ENCODE assay signal across 18 cellular contexts in genomic region chr18:74683573-74683972, GRCh38.
"Had no signal": no experiment of that assay in that cellular context is flagged by ENCODE, and none has a peak within 500 bp of the region (broad histone marks: within the 10 kb centered on the region; RNA-seq: fewer than 3 reads in every experiment).

No MANE protein-coding gene starts in this region.

- H3K27me3 ChIP-seq: cardiac muscle cell, heart left ventricle, transverse colon had no signal

- H3K4me3 Mint-ChIP-seq: activated B cell treated with CpG ODN at 0.5 μM for 24 hours; activated naive CD4-positive, alpha-beta T cell treated with anti-CD3 and anti-CD28 coated beads for 36 hours; memory B cell; T-helper 1 cell treated with Interleukin-12 subunit alpha and Interleukin-12 subunit beta and Interleukin-4 antibody, amounts not matched to agents 30 μg/mL and 1 μg/mL, for 36 hours had no signal

- H3K36me3 ChIP-seq: cardiac muscle cell, transverse colon had no signal

- H3K79me2 ChIP-seq: parathyroid adenoma had no signal

- H3K9me3 ChIP-seq: transverse colon had no signal

- H3K4me1 ChIP-seq: heart left ventricle, parathyroid adenoma had no signal

- H3K27ac Mint-ChIP-seq: activated B cell treated with CpG ODN at 0.5 μM for 24 hours; activated naive CD4-positive, alpha-beta T cell treated with anti-CD3 and anti-CD28 coated beads for 36 hours; memory B cell; T-helper 1 cell treated with Interleukin-12 subunit alpha and Interleukin-12 subunit beta and Interleukin-4 antibody, amounts not matched to agents 30 μg/mL and 1 μg/mL, for 36 hours had no signal

- DNase-seq: activated B cell treated with CpG ODN at 0.5 μM for 24 hours; activated CD4-positive, alpha-beta T cell treated with anti-CD3 and anti-CD28 coated beads for 4 hours; activated CD4-positive, alpha-beta T cell treated with anti-CD3 and anti-CD28 coated beads, Interleukin-2, amount 50 U/mL, for 48 hours; activated CD8-positive, alpha-beta memory T cell treated with anti-CD3 and anti-CD28 coated beads, Interleukin-2, amount 50 U/mL, for 48 hours; activated naive CD4-positive, alpha-beta T cell treated with anti-CD3 and anti-CD28 coated beads for 36 hours; activated T-cell treated with anti-CD3 and anti-CD28 coated beads, Interleukin-2, amount 50 U/mL, for 48 hours; effector CD4-positive, alpha-beta T cell; heart left ventricle; left colon; nucleus accumbens; right cardiac atrium; stimulated activated CD4-positive, alpha-beta T cell treated with anti-CD3 and anti-CD28 coated beads, Interleukin-1b, Interleukin-23, amount 100 ng/mL, for 48 hours; T1000; transverse colon had no signal

- H3K4me3 ChIP-seq: cardiac muscle cell, heart left ventricle, transverse colon had no signal

- H3K9ac ChIP-seq: parathyroid adenoma had no signal

- H3K9me3 Mint-ChIP-seq: activated B cell treated with CpG ODN at 0.5 μM for 24 hours; activated naive CD4-positive, alpha-beta T cell treated with anti-CD3 and anti-CD28 coated beads for 36 hours; memory B cell; T-helper 1 cell treated with Interleukin-12 subunit alpha and Interleukin-12 subunit beta and Interleukin-4 antibody, amounts not matched to agents 30 μg/mL and 1 μg/mL, for 36 hours had no signal

- H2AFZ ChIP-seq: parathyroid adenoma had no signal

- H3K27ac ChIP-seq: cardiac muscle cell, heart left ventricle, parathyroid adenoma, transverse colon had no signal

- H3K27me3 Mint-ChIP-seq: activated B cell treated with CpG ODN at 0.5 μM for 24 hours, memory B cell had no signal

- H3K4me1 Mint-ChIP-seq: activated B cell treated with CpG ODN at 0.5 μM for 24 hours had no signal
